In genomic region chr12:108312073-108312884, GRCh38 we compare ENCODE assay signal across 1 cellular context.
TF ChIP-seq lines count a peak whose summit lies in the region.

No MANE protein-coding gene starts in this region.

TF ChIP-seq in H1, 55 proteins besides CTCF, POLR2A, EP300 and RAD21:
- TF ChIP-seq BACH1 (IDR thresholded peaks at IDR 0.05; ENCODE audit: low read length) (no peak), NRF1 (IDR thresholded peaks at IDR 0.05; ENCODE audit: low read depth, low read length) (no peak), SIN3A (conservative IDR thresholded peaks at IDR 0.05 in 1 of 2, IDR thresholded peaks at IDR 0.05 in 1 of 2; ENCODE audit: low read depth in 1 of 2, low read length in 2 of 2) (no peak)
